16 cellular contexts compared by ENCODE assay signal in genomic region chr14:20441466-20441865, GRCh38. TPM values are rescaled to one million over a fixed set of nuclear protein-coding genes. Genes with fewer than 3 reads are reported as not detected.
"Had no signal": no experiment of that assay in that cellular context is flagged by ENCODE, and none has a peak within 500 bp of the region (broad histone marks: within the 10 kb centered on the region; RNA-seq: fewer than 3 reads in every experiment).

No MANE protein-coding gene starts in this region.

- H3K27ac Mint-ChIP-seq: activated CD4-positive, alpha-beta memory T cell treated with anti-CD3 and anti-CD28 coated beads, Interleukin-2, amount 10 ng/mL, durations not matched to agents 7 days and 5 days; endodermal cell; neural progenitor cell had no signal

- H3K27me3 ChIP-seq: brain microvascular endothelial cell, neural progenitor cell, pancreas had no signal

- H3K4me3 Mint-ChIP-seq: activated CD4-positive, alpha-beta memory T cell treated with anti-CD3 and anti-CD28 coated beads, Interleukin-2, amount 10 ng/mL, durations not matched to agents 7 days and 5 days; endodermal cell; neural progenitor cell had no signal

- H3K27ac ChIP-seq: brain microvascular endothelial cell, neural progenitor cell, pancreas, stomach, thoracic aorta had no signal

- H3K4me1 Mint-ChIP-seq: endodermal cell, neural progenitor cell had no signal

- ATAC-seq: left ventricle myocardium superior, pancreas had no signal

- H3K36me3 ChIP-seq: neural progenitor cell had no signal

- H3K9ac ChIP-seq: neural progenitor cell had no signal

- H3K9me3 ChIP-seq: pancreas, stomach, thoracic aorta had no signal

- H3K9me3 Mint-ChIP-seq: activated CD4-positive, alpha-beta memory T cell treated with anti-CD3 and anti-CD28 coated beads, Interleukin-2, amount 10 ng/mL, durations not matched to agents 7 days and 5 days; neural progenitor cell had no signal

- H3K4me1 ChIP-seq: neural progenitor cell, pancreas had no signal

- H3K4me3 ChIP-seq: neural progenitor cell, pancreas, stomach, thoracic aorta had no signal

- H3K4me2 ChIP-seq: neural progenitor cell had no signal

- DNase-seq: activated CD4-positive, alpha-beta memory T cell treated with anti-CD3 and anti-CD28 coated beads, Interleukin-2, amount 10 ng/mL, durations not matched to agents 7 days and 5 days; activated CD4-positive, alpha-beta T cell treated with anti-CD3 and anti-CD28 coated beads for 1 hour; activated naive CD4-positive, alpha-beta T cell treated with anti-CD3 and anti-CD28 coated beads, Interleukin-2, amount 50 U/mL, for 16 hours; endodermal cell; erythroblast; hippocampal formation; left ventricle myocardium superior; mesenchymal stem cell; pancreas; stomach had no signal

RNA-seq across cellular contexts. Expression of gene KLHL33, which starts 5.5 kb away (rescaled TPM):
- total RNA-seq: glomerular endothelial cell; renal cortical epithelial cell; T-helper 1 cell treated with Interleukin-12 subunit alpha and Interleukin-12 subunit beta and Interleukin-4 antibody, amounts not matched to agents 30 ng/mL and 1 ng/mL, for 36 hours had no signal
